In the genomic region with DNA sequence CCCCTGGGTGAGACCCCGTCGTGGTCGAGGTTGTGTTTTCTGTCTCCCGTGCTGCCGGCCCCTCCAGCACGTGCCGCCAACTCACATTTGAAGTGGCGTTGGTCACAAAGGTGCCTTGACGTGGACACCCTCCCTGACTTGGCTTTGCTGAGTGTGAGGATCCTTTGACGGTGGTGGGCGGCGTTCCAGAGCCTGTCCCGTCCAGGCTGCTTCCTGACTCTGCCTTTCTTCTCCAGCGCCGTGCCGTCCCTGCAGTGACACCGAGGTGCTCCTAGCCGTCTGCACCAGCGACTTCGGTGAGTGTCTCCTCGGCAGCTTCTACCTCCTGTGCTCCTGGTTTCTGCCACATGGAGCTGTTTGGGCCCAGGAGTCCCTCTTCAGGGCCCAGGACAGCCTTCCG, we compare ENCODE assay signal across 1 cellular context.
TF ChIP-seq lines count a peak whose summit lies in the region.

No MANE protein-coding gene starts in this region.

TF ChIP-seq in GM23338, 12 proteins besides CTCF, POLR2A, EP300 and RAD21 (continued from another document):
- TF ChIP-seq ZNF462 (CRISPR knock-in tag; IDR thresholded peaks at IDR 0.05) (no peak), ZNF331 (CRISPR knock-in tag; IDR thresholded peaks at IDR 0.05; ENCODE audit: low read depth) (no peak), POLR2AphosphoS5 (IDR thresholded peaks at IDR 0.05; ENCODE audit: low read depth) (no peak), JUNB (IDR thresholded peaks at IDR 0.05; ENCODE audit: unreplicated experiment) (no peak), NANOG (IDR thresholded peaks at IDR 0.05; ENCODE audit: borderline replicate concordance) (no peak), STAT1 (IDR thresholded peaks at IDR 0.05; ENCODE audit: unreplicated experiment) (no peak), EZH2phosphoT487 (IDR thresholded peaks at IDR 0.05; ENCODE audit: unreplicated experiment) (no peak), ZNF114 (CRISPR knock-in tag; IDR thresholded peaks at IDR 0.05) (no peak), CREB1 (CRISPR knock-in tag; IDR thresholded peaks at IDR 0.05; ENCODE audit: low read depth) (no peak), EZH2 (IDR thresholded peaks at IDR 0.05; ENCODE audit: low read depth, unreplicated experiment) (no peak)
- TF ChIP-seq, protein P1, sequence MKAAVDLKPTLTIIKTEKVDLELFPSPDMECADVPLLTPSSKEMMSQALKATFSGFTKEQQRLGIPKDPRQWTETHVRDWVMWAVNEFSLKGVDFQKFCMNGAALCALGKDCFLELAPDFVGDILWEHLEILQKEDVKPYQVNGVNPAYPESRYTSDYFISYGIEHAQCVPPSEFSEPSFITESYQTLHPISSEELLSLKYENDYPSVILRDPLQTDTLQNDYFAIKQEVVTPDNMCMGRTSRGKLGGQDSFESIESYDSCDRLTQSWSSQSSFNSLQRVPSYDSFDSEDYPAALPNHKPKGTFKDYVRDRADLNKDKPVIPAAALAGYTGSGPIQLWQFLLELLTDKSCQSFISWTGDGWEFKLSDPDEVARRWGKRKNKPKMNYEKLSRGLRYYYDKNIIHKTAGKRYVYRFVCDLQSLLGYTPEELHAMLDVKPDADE (IDR thresholded peaks at IDR 0.05), result no peak
